Comparison of ENCODE assay signal across 25 cellular contexts in genomic region chr3:9831253-9831652, GRCh38. TPM values are rescaled to one million over a fixed set of nuclear protein-coding genes. Genes with fewer than 3 reads are reported as not detected.
"Had no signal": no experiment of that assay in that cellular context is flagged by ENCODE, and none has a peak within 500 bp of the region (broad histone marks: within the 10 kb centered on the region; RNA-seq: fewer than 3 reads in every experiment).

No MANE protein-coding gene starts in this region.

- H3K9me3 Mint-ChIP-seq: naive B cell, neural progenitor cell had no signal

- H3K27me3 Mint-ChIP-seq: naive B cell, progenitor cell of endocrine pancreas had no signal

- H3K9me3 ChIP-seq: colonic mucosa, ovary, stomach, thoracic aorta, transverse colon had no signal

- ATAC-seq: left colon, left ventricle myocardium superior, right cardiac atrium had no signal

- H3K4me1 Mint-ChIP-seq: neural progenitor cell had no signal

- H3K36me3 Mint-ChIP-seq: naive B cell had no signal

- H3K27ac Mint-ChIP-seq: neural progenitor cell had no signal

- DNase-seq: colonic mucosa; dermis blood vessel endothelial cell; erythroblast; foreskin melanocyte; head of caudate nucleus; left colon; mesendoderm; naive B cell; nucleus accumbens; ovary; right cardiac atrium; small intestine; stimulated activated CD4-positive, alpha-beta T cell treated with anti-CD3 and anti-CD28 coated beads, Interleukin-12 subunit alpha, Interleukin-12 subunit beta, amount 100 ng/mL, for 4 hours; stimulated activated naive CD4-positive, alpha-beta T cell; stomach; substantia nigra; transverse colon had no signal

- H3K9ac ChIP-seq: neural progenitor cell had no signal

- H3K4me3 Mint-ChIP-seq: naive B cell, neural progenitor cell had no signal

- H3K79me2 ChIP-seq: hepatocyte had no signal

- H3K4me2 ChIP-seq: hepatocyte, neural progenitor cell had no signal

- H3K27ac ChIP-seq: colonic mucosa, hepatocyte, neural progenitor cell, ovary, stomach, thoracic aorta, transverse colon had no signal

- H3K4me1 ChIP-seq: colonic mucosa, neural progenitor cell, stomach, transverse colon had no signal

- H3K36me3 ChIP-seq: colonic mucosa, neural progenitor cell, ovary, transverse colon had no signal

- H3K27me3 ChIP-seq: colonic mucosa, hepatocyte, neural progenitor cell, ovary, stomach, transverse colon had no signal

- H3K4me3 ChIP-seq: colonic mucosa, hepatocyte, lung, neural progenitor cell, ovary, stomach, thoracic aorta, transverse colon had no signal

- H2AFZ ChIP-seq: hepatocyte, neural progenitor cell had no signal

RNA-seq across cellular contexts. Expression of gene CIDEC, which starts 48.8 kb away (rescaled TPM):
- total RNA-seq: dermis blood vessel endothelial cell, endothelial cell of umbilical vein, kidney epithelial cell, lung, progenitor cell of endocrine pancreas had no signal
